Comparison of ENCODE assay signal across 8 cellular contexts in genomic region chr1:157403203-157403602, GRCh38.
A peak's percentile ranks its signal among the peaks of the same experiment; 100 is the strongest.
DNase-seq lines count a peak whose midpoint lies in the region; ATAC-seq, FAIRE-seq and TF ChIP-seq lines count a peak whose summit lies in the region.

No MANE protein-coding gene starts in this region.

- H3K36me3 ChIP-seq in hepatocyte (replicated peaks; ENCODE audit: insufficient read depth, low read depth) (no peaks in the 10 kb centered on the region), kidney (ENCODE audit: control insufficient read depth in 1 of 2, insufficient read depth in 2 of 2, low read length in 2 of 2) (no peaks in the 10 kb centered on the region), suprapubic skin (no peaks in the 10 kb centered on the region)

- H3K9ac ChIP-seq in kidney (ENCODE audit: low read length in 2 of 2) = no peak overlapping the region

- no peak overlapping the region for H3K4me2 ChIP-seq in hepatocyte

- TF ChIP-seq CTCF in hepatocyte (IDR thresholded peaks at IDR 0.05; ENCODE audit: poor library complexity) (no peak), kidney (IDR thresholded peaks at IDR 0.05; ENCODE audit: borderline replicate concordance, extremely low read depth, insufficient read depth) (no peak), suprapubic skin (IDR thresholded peaks at IDR 0.05) (no peak)

- ATAC-seq in GM18517 (IDR thresholded peaks at IDR 0.05; ENCODE audit: unreplicated experiment) (peak; percentile 74), HG02588 (IDR thresholded peaks at IDR 0.05; ENCODE audit: unreplicated experiment) (peak; percentile 57)

- 78% methylated on average over 6 of the region's 6 CpGs for WGBS in hepatocyte (ENCODE audit: low lambda C conversion rate, missing lambda C conversion rate)
- 38% methylated on average over 5 of the region's 6 CpGs for WGBS in suprapubic skin

- H2AFZ ChIP-seq in hepatocyte = no peak overlapping the region

- H3K79me2 ChIP-seq in hepatocyte = no peaks in the 10 kb centered on the region

- H3K9me2 ChIP-seq in hepatocyte (replicated peaks; ENCODE audit: insufficient read depth) = no peaks in the 10 kb centered on the region

- no peak for FAIRE-seq in kidney (lab: Jason Lieb, UNC)

- TF ChIP-seq EP300 in suprapubic skin (IDR thresholded peaks at IDR 0.05) = no peak

- H3K9me3 ChIP-seq in hepatocyte (ENCODE audit: low read depth) = no peaks in the 10 kb centered on the region
- H3K9me3 ChIP-seq in kidney (ENCODE audit: control insufficient read depth in 1 of 2, low read length in 2 of 2) = no peaks in the 10 kb centered on the region
- H3K9me3 ChIP-seq in suprapubic skin = no peaks in the 10 kb centered on the region

- DNase-seq in NCI-H226 (peak; percentile 34), hepatocyte (ENCODE audit: low spot score) (peak; percentile 44), kidney (no peak), DMS79 (lab: John Stamatoyannopoulos, UW) (no peak), suprapubic skin (ENCODE audit: low spot score in 2 of 2) (no peak), NCI-H446 treated with DMSO at 0.1 percent for 48 hours (lab: John Stamatoyannopoulos, UW) (no peak)

- no peak for TF ChIP-seq POLR2A in suprapubic skin (IDR thresholded peaks at IDR 0.05)

- H4K20me1 ChIP-seq in hepatocyte (ENCODE audit: insufficient read depth, poor library complexity, severe bottlenecking) = no peaks in the 10 kb centered on the region

- peaks cover 6% of the 10 kb centered on the region for H3K4me1 ChIP-seq in hepatocyte (ENCODE audit: insufficient read depth)
- no peaks in the 10 kb centered on the region for H3K4me1 ChIP-seq in kidney (ENCODE audit: control insufficient read depth in 1 of 2, insufficient read depth in 1 of 2, low read depth in 1 of 2, low read length in 2 of 2)
- no peaks in the 10 kb centered on the region for H3K4me1 ChIP-seq in suprapubic skin

- no peaks in the 10 kb centered on the region for H3K27me3 ChIP-seq in hepatocyte
- H3K27me3 ChIP-seq in suprapubic skin = no peaks in the 10 kb centered on the region

- H3K4me3 ChIP-seq in hepatocyte (no peak overlapping the region), kidney (ENCODE audit: low read length in 2 of 2) (no peak overlapping the region), suprapubic skin (no peak overlapping the region)

- H3K27ac ChIP-seq in hepatocyte (no peak overlapping the region), kidney (ENCODE audit: low read depth in 2 of 2, low read length in 2 of 2) (no peak overlapping the region), suprapubic skin (no peak overlapping the region)

- intact Hi-C loops in kidney (cut with DNase I) = no loop called here

Comparison
In these comparisons a context has a peak if more than half of its experiments do, and no peak if none do; other contexts are left out.
1. DNase-seq: peak in NCI-H226 (single experiment) and hepatocyte (single experiment); none in kidney (single experiment), DMS79 (single experiment), suprapubic skin (0 of 2) and NCI-H446 treated with DMSO at 0.1 percent for 48 hours (single experiment).